In genomic region chr1:226677121-226678020, GRCh38 we compare ENCODE assay signal across 8 cellular contexts.
DNase-seq lines count a peak whose midpoint lies in the region; ATAC-seq, FAIRE-seq and TF ChIP-seq lines count a peak whose summit lies in the region.

No MANE protein-coding gene starts in this region.

- H3K9me1 ChIP-seq in keratinocyte (ENCODE audit: control insufficient read depth, extremely low read depth, insufficient read depth, low read length): peaks cover 2% of the 10 kb centered on the region

- peak; percentile 81 for FAIRE-seq in keratinocyte (lab: Jason Lieb, UNC)

- peak overlapping the region; percentile 91 for H3K4me3 Mint-ChIP-seq in T-helper 17 cell
- peak overlapping the region in 3 of 5 experiments; percentile 21 to 32 (median 28) for H3K4me3 Mint-ChIP-seq in brain
- H3K4me3 Mint-ChIP-seq in endodermal cell: no peak overlapping the region

- H3K27me3 Mint-ChIP-seq in T-helper 17 cell (no peaks in the 10 kb centered on the region), brain (no peaks in the 10 kb centered on the region), endodermal cell (ENCODE audit: insufficient read depth) (peaks cover 10% of the 10 kb centered on the region)

- H3K4me1 ChIP-seq in keratinocyte (ENCODE audit: control insufficient read depth, extremely low read depth, insufficient read depth, low read length) (peaks cover 33% of the 10 kb centered on the region), endodermal cell (ENCODE audit: control insufficient read depth, insufficient read depth, low read length) (peaks cover 18% of the 10 kb centered on the region)

- H3K9me3 Mint-ChIP-seq in brain (no peaks in the 10 kb centered on the region), endodermal cell (no peaks in the 10 kb centered on the region)

- no peaks in the 10 kb centered on the region for H3K9me3 ChIP-seq in T-helper 17 cell (ENCODE audit: control insufficient read depth, low read length, poor library complexity, severe bottlenecking)
- H3K9me3 ChIP-seq in keratinocyte (ENCODE audit: control insufficient read depth, low read depth, low read length): no peaks in the 10 kb centered on the region
- H3K9me3 ChIP-seq in endodermal cell (ENCODE audit: control insufficient read depth, low read length): no peaks in the 10 kb centered on the region

- H3K36me3 Mint-ChIP-seq in T-helper 17 cell (ENCODE audit: low read depth): peaks cover 3% of the 10 kb centered on the region
- H3K36me3 Mint-ChIP-seq in brain: no peaks in the 10 kb centered on the region
- H3K36me3 Mint-ChIP-seq in endodermal cell (ENCODE audit: low read depth): peaks cover 8% of the 10 kb centered on the region

- dilution Hi-C loops in keratinocyte (cut with MboI; ENCODE audit: extremely low pct_ligation_motif_present, low sequenced_read_pairs): no loop called here

- peak overlapping the region; percentile 57 for H3K9ac ChIP-seq in keratinocyte (ENCODE audit: control insufficient read depth, extremely low read depth, insufficient read depth, low read length)
- H3K9ac ChIP-seq in endodermal cell (ENCODE audit: extremely low read depth, low read length, poor library complexity, severe bottlenecking): no peak overlapping the region

- H3K27ac Mint-ChIP-seq in T-helper 17 cell (peak overlapping the region; percentile 100), brain (peak overlapping the region; percentile 37 to 93 (median 81)), endodermal cell (no peak overlapping the region)

- H3K27ac ChIP-seq in keratinocyte (ENCODE audit: control insufficient read depth, insufficient read depth, low read length) (peak overlapping the region; percentile 74), endodermal cell (ENCODE audit: low read depth, low read length) (no peak overlapping the region)

- H3K79me2 ChIP-seq in keratinocyte (ENCODE audit: control insufficient read depth, insufficient read depth, low read length): no peaks in the 10 kb centered on the region

- peak; percentile 91 for DNase-seq in GDM1 (lab: John Stamatoyannopoulos, UW)
- DNase-seq in T-helper 17 cell: peak; percentile 49 to 73 (median 65)
- DNase-seq in keratinocyte (ENCODE audit: low read depth, low spot score): no peak
- peak; percentile 75 for DNase-seq in stimulated activated CD4-positive, alpha-beta T cell treated with anti-CD3 and anti-CD28 coated beads, Interleukin-4, amount 100 ng/mL, for 24 hours
- no peak for DNase-seq in endodermal cell
- no peak for DNase-seq in NCI-H82 (lab: John Stamatoyannopoulos, UW)

- ATAC-seq in HG03342 (IDR thresholded peaks at IDR 0.05; ENCODE audit: unreplicated experiment) (peak; percentile 24), T-helper 17 cell (peak; percentile 82)

- H4K20me1 ChIP-seq in keratinocyte (ENCODE audit: control insufficient read depth, extremely low read depth, insufficient read depth, low read length): no peaks in the 10 kb centered on the region

- peak overlapping the region; percentile 70 for H3K4me2 ChIP-seq in keratinocyte (ENCODE audit: control insufficient read depth, extremely low read depth, insufficient read depth, low read depth, low read length)

- H3K4me1 Mint-ChIP-seq in T-helper 17 cell (peaks cover 78% of the 10 kb centered on the region), brain (peaks cover 78% of the 10 kb centered on the region), endodermal cell (peaks cover 48% of the 10 kb centered on the region)

- H3K27me3 ChIP-seq in keratinocyte (ENCODE audit: control insufficient read depth, extremely low read depth, insufficient read depth, low read length) (no peaks in the 10 kb centered on the region), endodermal cell (ENCODE audit: control insufficient read depth, insufficient read depth, low read length, poor library complexity, severe bottlenecking) (no peaks in the 10 kb centered on the region)

- TF ChIP-seq CTCF in brain (conservative IDR thresholded peaks at IDR 0.05) (no peak), keratinocyte (optimal IDR thresholded peaks at IDR 0.05 in 1 of 3, IDR thresholded peaks at IDR 0.05 in 1 of 3, conservative IDR thresholded peaks at IDR 0.05 in 1 of 3; ENCODE audit: extremely low read depth in 1 of 3, insufficient read depth in 2 of 3, low read length in 3 of 3) (no peak), endodermal cell (conservative IDR thresholded peaks at IDR 0.05) (no peak)

- 80 to 85% methylated on average over 6 to 11 of the region's 11 CpGs for WGBS in endodermal cell (ENCODE audit: insufficient coverage in 1 of 2, insufficient read length in 1 of 2), 2 experiments

- no peaks in the 10 kb centered on the region for H3K36me3 ChIP-seq in keratinocyte (ENCODE audit: control insufficient read depth in 2 of 2, extremely low read depth in 1 of 2, insufficient read depth in 2 of 2, low read length in 2 of 2)
- no peaks in the 10 kb centered on the region for H3K36me3 ChIP-seq in endodermal cell (ENCODE audit: control insufficient read depth, insufficient read depth, low read length)

- H2AFZ ChIP-seq in keratinocyte (ENCODE audit: control insufficient read depth, low read length): no peak overlapping the region

- H3K4me3 ChIP-seq in keratinocyte (ENCODE audit: control insufficient read depth in 2 of 3, extremely low read depth in 1 of 3, insufficient read depth in 2 of 3, low read depth in 1 of 3, low read length in 3 of 3) (peak overlapping the region in 2 of 3 experiments; percentile 9 to 29), endodermal cell (ENCODE audit: low read length) (no peak overlapping the region)

Comparison
In these comparisons a context has a peak if more than half of its experiments do, and no peak if none do; other contexts are left out.
1. DNase-seq: peak in GDM1 (single experiment), T-helper 17 cell (3 of 3) and stimulated activated CD4-positive, alpha-beta T cell treated with anti-CD3 and anti-CD28 coated beads, Interleukin-4, amount 100 ng/mL, for 24 hours (single experiment); none in keratinocyte (single experiment), endodermal cell (single experiment) and NCI-H82 (single experiment).